18 cellular contexts compared by ENCODE assay signal in genomic region chr2:165369131-165369935, GRCh38.
DNase-seq lines count a peak whose midpoint lies in the region; ATAC-seq and TF ChIP-seq lines count a peak whose summit lies in the region.
"Had no signal": no experiment of that assay in that cellular context is flagged by ENCODE, and none has a peak within 500 bp of the region (broad histone marks: within the 10 kb centered on the region; RNA-seq: fewer than 3 reads in every experiment).

No MANE protein-coding gene starts in this region.

- H3K9me3 ChIP-seq in Caco-2 (no peaks in the 10 kb centered on the region), endodermal cell (ENCODE audit: control insufficient read depth, low read length) (no peaks in the 10 kb centered on the region), lower lobe of right lung (no peaks in the 10 kb centered on the region), GM23248 (ENCODE audit: low read depth) (no peaks in the 10 kb centered on the region)
- H3K9me3 ChIP-seq: spleen, upper lobe of left lung had no signal

- POLR2A ChIA-PET in Caco-2 (lab: Charles Lee) (no interaction called here), RWPE1 (lab: Yijun Ruan, JAX; ENCODE audit: low non-redundant PET) (no interaction called here)

- no TSS peak for BruUV-seq in Caco-2 (replicated peaks; lab: Mats Ljungman, UMichigan)

- ATAC-seq in lower lobe of right lung (peak in 1 of 2 donors; percentile 64), HG03097 (IDR thresholded peaks at IDR 0.05; ENCODE audit: low FRiP score, unreplicated experiment) (no peak)
- ATAC-seq: activated T-cell treated with anti-CD3 and anti-CD28 coated beads, Interleukin-2, amount 50 U/mL, for 72 hours; stimulated activated memory B cell treated with anti-CD40 and anti-IgM and Interleukin-4, amounts not matched to agents 10 μg/mL and 1 μg/mL and 100 μg/mL, for 72 hours had no signal

- 56 to 72% methylated on average over 8 to 11 of the region's 11 CpGs for WGBS in endodermal cell (ENCODE audit: insufficient coverage in 1 of 2, insufficient read length in 1 of 2), 2 experiments
- WGBS in GM23248 (ENCODE audit: low coverage in 1 of 2, low lambda C conversion rate in 2 of 2, missing lambda C conversion rate in 2 of 2), 2 experiments: 70 to 74% methylated on average over 11 of the region's 11 CpGs

- H3K4me1 Mint-ChIP-seq in Caco-2 (ENCODE audit: low read depth, unreplicated experiment): peaks cover 12% of the 10 kb centered on the region
- peaks cover 51% of the 10 kb centered on the region for H3K4me1 Mint-ChIP-seq in endodermal cell
- H3K4me1 Mint-ChIP-seq: stimulated activated memory B cell treated with anti-CD40 and anti-IgM and Interleukin-4, amounts not matched to agents 10 μg/mL and 1 μg/mL and 100 μg/mL, for 72 hours had no signal

- H3K27me3 ChIP-seq in Caco-2 (replicated peaks; ENCODE audit: control insufficient read depth, insufficient read depth, low read length) (no peaks in the 10 kb centered on the region), endodermal cell (ENCODE audit: control insufficient read depth, insufficient read depth, low read length, poor library complexity, severe bottlenecking) (no peaks in the 10 kb centered on the region), lower lobe of right lung (ENCODE audit: low read depth) (no peaks in the 10 kb centered on the region), GM23248 (replicated peaks; ENCODE audit: insufficient read depth) (no peaks in the 10 kb centered on the region)
- H3K27me3 ChIP-seq: spleen, upper lobe of left lung had no signal

- H3K27ac ChIP-seq in RWPE1 (no peak overlapping the region), endodermal cell (ENCODE audit: low read depth, low read length) (no peak overlapping the region), lower lobe of right lung (no peak overlapping the region), GM23248 (no peak overlapping the region)
- H3K27ac ChIP-seq: spleen, upper lobe of left lung had no signal

- H2AFZ ChIP-seq in GM23248: no peak overlapping the region

- H3K9ac ChIP-seq in endodermal cell (ENCODE audit: extremely low read depth, low read length, poor library complexity, severe bottlenecking) (no peak overlapping the region), GM23248 (no peak overlapping the region)

- H3K9me3 Mint-ChIP-seq in Caco-2 (ENCODE audit: unreplicated experiment) (no peaks in the 10 kb centered on the region), endodermal cell (no peaks in the 10 kb centered on the region)
- H3K9me3 Mint-ChIP-seq: activated T-cell treated with anti-CD3 and anti-CD28 coated beads, Interleukin-2, amount 50 U/mL, for 72 hours; stimulated activated memory B cell treated with anti-CD40 and anti-IgM and Interleukin-4, amounts not matched to agents 10 μg/mL and 1 μg/mL and 100 μg/mL, for 72 hours had no signal

- H3K36me3 ChIP-seq in Caco-2 (ENCODE audit: control insufficient read depth, insufficient read depth, low read length) (no peaks in the 10 kb centered on the region), endodermal cell (ENCODE audit: control insufficient read depth, insufficient read depth, low read length) (no peaks in the 10 kb centered on the region), lower lobe of right lung (no peaks in the 10 kb centered on the region), GM23248 (ENCODE audit: low read depth) (no peaks in the 10 kb centered on the region)
- H3K36me3 ChIP-seq: spleen, upper lobe of left lung had no signal

- H3K36me3 Mint-ChIP-seq in Caco-2 (ENCODE audit: insufficient read depth, unreplicated experiment) (no peaks in the 10 kb centered on the region), endodermal cell (ENCODE audit: low read depth) (no peaks in the 10 kb centered on the region)
- H3K36me3 Mint-ChIP-seq: stimulated activated memory B cell treated with anti-CD40 and anti-IgM and Interleukin-4, amounts not matched to agents 10 μg/mL and 1 μg/mL and 100 μg/mL, for 72 hours had no signal

- H3K4me3 ChIP-seq in Caco-2 (ENCODE audit: low read depth, low read length): no peak overlapping the region
- no peak overlapping the region for H3K4me3 ChIP-seq in endodermal cell (ENCODE audit: low read length)
- no peak overlapping the region for H3K4me3 ChIP-seq in lower lobe of right lung
- H3K4me3 ChIP-seq in GM23248: no peak overlapping the region
- H3K4me3 ChIP-seq: spleen, upper lobe of left lung had no signal

- intact Hi-C loops in Caco-2 (cut with micrococcal nuclease; ENCODE audit: unreplicated experiment): no loop called here
- intact Hi-C loops in lower lobe of right lung (cut with DNase I): no loop called here

- H3K27ac Mint-ChIP-seq in Caco-2 (ENCODE audit: unreplicated experiment) (no peak overlapping the region), endodermal cell (peak overlapping the region; percentile 93)
- H3K27ac Mint-ChIP-seq: activated T-cell treated with anti-CD3 and anti-CD28 coated beads, Interleukin-2, amount 50 U/mL, for 72 hours; stimulated activated memory B cell treated with anti-CD40 and anti-IgM and Interleukin-4, amounts not matched to agents 10 μg/mL and 1 μg/mL and 100 μg/mL, for 72 hours had no signal

- H3K4me1 ChIP-seq in Caco-2 (no peaks in the 10 kb centered on the region; the same call in 1 of the 2 replicates), endodermal cell (ENCODE audit: control insufficient read depth, insufficient read depth, low read length) (peaks cover 20% of the 10 kb centered on the region), lower lobe of right lung (no peaks in the 10 kb centered on the region), GM23248 (ENCODE audit: insufficient read depth) (no peaks in the 10 kb centered on the region)
- H3K4me1 ChIP-seq: spleen, upper lobe of left lung had no signal

- H3K9me2 ChIP-seq in GM23248 (ENCODE audit: insufficient read depth): no peaks in the 10 kb centered on the region

- H4K20me1 ChIP-seq in GM23248 (ENCODE audit: insufficient read depth): no peaks in the 10 kb centered on the region

- in situ Hi-C loops in GM23248 (cut with MboI): no loop called here

- TF ChIP-seq CTCF in Caco-2 (IDR thresholded peaks at IDR 0.05; ENCODE audit: insufficient read depth in 1 of 2, low read depth in 1 of 2, low read length in 1 of 2, severe bottlenecking in 1 of 2, unreplicated experiment in 1 of 2) (no peak), RWPE1 (conservative IDR thresholded peaks at IDR 0.05; ENCODE audit: low read depth) (no peak), endodermal cell (conservative IDR thresholded peaks at IDR 0.05) (no peak), lower lobe of right lung (IDR thresholded peaks at IDR 0.05) (no peak)

- CTCF ChIA-PET in Caco-2 (lab: Charles Lee): no interaction called here
- CTCF ChIA-PET in RWPE1 (lab: Yijun Ruan, JAX): interaction anchor here (0.7 kb wide), 1 partner anchor 13 kb away, joined by 4 read pairs; no protein-coding TSS in a partner anchor

- no peaks in the 10 kb centered on the region for H3K79me2 ChIP-seq in GM23248 (ENCODE audit: insufficient read depth)

- H3K27me3 Mint-ChIP-seq in Caco-2 (ENCODE audit: insufficient read depth, unreplicated experiment): no peaks in the 10 kb centered on the region
- H3K27me3 Mint-ChIP-seq in endodermal cell (ENCODE audit: insufficient read depth): no peaks in the 10 kb centered on the region
- H3K27me3 Mint-ChIP-seq: stimulated activated memory B cell treated with anti-CD40 and anti-IgM and Interleukin-4, amounts not matched to agents 10 μg/mL and 1 μg/mL and 100 μg/mL, for 72 hours had no signal

- no peak overlapping the region for H3K4me2 ChIP-seq in GM23248 (ENCODE audit: unreplicated experiment)

- no peaks in the 10 kb centered on the region for H3F3A ChIP-seq in GM23248 (ENCODE audit: insufficient read depth)

- DNase-seq in Caco-2 (peak; percentile 35 to 46), RWPE1 (ENCODE audit: low spot score) (peak; percentile 1), endodermal cell (peak; percentile 69), lower lobe of right lung (peak; percentile 43), ureter (ENCODE audit: low spot score) (no peak), GM23248 (no peak), NCI-H2107 treated with DMSO at 0.1 percent for 48 hours (lab: John Stamatoyannopoulos, UW; ENCODE audit: unreplicated experiment) (no peak)
- DNase-seq: activated CD4-positive, alpha-beta T cell treated with anti-CD3 and anti-CD28 coated beads, Interleukin-2, amount 50 U/mL, for 4 hours; activated T-cell treated with anti-CD3 and anti-CD28 coated beads, Interleukin-2, amount 50 U/mL, for 72 hours; cerebellar nuclear complex; glutamatergic neuron; HCEC 1CT; IMR-90; MV-4-11; spleen had no signal

- H3K4me3 Mint-ChIP-seq in Caco-2 (ENCODE audit: unreplicated experiment): no peak overlapping the region
- H3K4me3 Mint-ChIP-seq in endodermal cell: no peak overlapping the region
- H3K4me3 Mint-ChIP-seq: activated T-cell treated with anti-CD3 and anti-CD28 coated beads, Interleukin-2, amount 50 U/mL, for 72 hours; stimulated activated memory B cell treated with anti-CD40 and anti-IgM and Interleukin-4, amounts not matched to agents 10 μg/mL and 1 μg/mL and 100 μg/mL, for 72 hours had no signal

Comparison
In these comparisons a context has a peak if more than half of its experiments do, and no peak if none do; other contexts are left out.
1. DNase-seq: peak in Caco-2 (2 of 2), RWPE1 (single experiment), endodermal cell (single experiment) and lower lobe of right lung (single experiment); none in ureter (single experiment), GM23248 (single experiment) and NCI-H2107 treated with DMSO at 0.1 percent for 48 hours (single experiment).